Comparison of ENCODE assay signal across 15 cellular contexts in genomic region chr11:133929401-133930052, GRCh38. TPM values are rescaled to one million over a fixed set of nuclear protein-coding genes. Genes with fewer than 3 reads are reported as not detected.
DNase-seq lines count a peak whose midpoint lies in the region; ATAC-seq and TF ChIP-seq lines count a peak whose summit lies in the region.
"Had no signal": no experiment of that assay in that cellular context is flagged by ENCODE, and none has a peak within 500 bp of the region (broad histone marks: within the 10 kb centered on the region; RNA-seq: fewer than 3 reads in every experiment).

No MANE protein-coding gene starts in this region.

- H3K9ac ChIP-seq in BLaER1 treated with 17β-estradiol and CSF1 and Interleukin-3, amounts not matched to agents 10 nM and 100 nM = no peak overlapping the region

- TF ChIP-seq POLR2A in esophagus muscularis mucosa (IDR thresholded peaks at IDR 0.05; ENCODE audit: low read depth) = no peak
- TF ChIP-seq POLR2A in erythroblast (IDR thresholded peaks at IDR 0.05; ENCODE audit: low read length) = no peak

- H3K4me1 ChIP-seq in BE2C (peaks cover 43% of the 10 kb centered on the region), esophagus muscularis mucosa (peaks cover 23 to 62% (median 56%) of the 10 kb centered on the region in 4 donors)
- H3K4me1 ChIP-seq in BLaER1 treated with 17β-estradiol and CSF1 and Interleukin-3, amounts not matched to agents 10 nM and 100 nM = peaks cover 8 to 44% (median 34%) of the 10 kb centered on the region in 10 experiments; a peak in 19 of 20 replicates

- H3K36me3 Mint-ChIP-seq in activated CD4-positive, alpha-beta memory T cell treated with anti-CD3 and anti-CD28 coated beads for 36 hours = peaks cover 26% of the 10 kb centered on the region

- TF ChIP-seq EP300 in esophagus muscularis mucosa (IDR thresholded peaks at IDR 0.05) = no peak

- H3K9me3 ChIP-seq in BE2C (no peaks in the 10 kb centered on the region), esophagus muscularis mucosa (no peaks in the 10 kb centered on the region)
- H3K9me3 ChIP-seq in BLaER1 treated with 17β-estradiol and CSF1 and Interleukin-3, amounts not matched to agents 10 nM and 100 nM (replicated peaks in 1 of 11) = no peaks in the 10 kb centered on the region
- H3K9me3 ChIP-seq: heart right ventricle had no signal

- DNase-seq in BE2C (peak; percentile 76), esophagus muscularis mucosa (ENCODE audit: extremely low spot score) (no peak), erythroblast (lab: John Stamatoyannopoulos, UW) (no peak), activated gamma-delta T cell (lab: John Stamatoyannopoulos, UW) (no peak)
- peak; percentile 41 for DNase-seq in activated CD4-positive, alpha-beta memory T cell treated with anti-CD3 and anti-CD28 coated beads for 36 hours
- DNase-seq: effector CD4-positive, alpha-beta T cell; heart right ventricle; NCI-H1092 treated with DMSO at 0.1 percent for 48 hours; NCI-H2081; NCI-H510A treated with DMSO at 0.1 percent for 48 hours; Right ventricle myocardium superior had no signal

- POLR2A ChIA-PET in activated CD4-positive, alpha-beta memory T cell treated with anti-CD3 and anti-CD28 coated beads for 36 hours (lab: Charles Lee) = no interaction called here

- H3K27ac ChIP-seq in BLaER1 treated with 17β-estradiol and CSF1 and Interleukin-3, amounts not matched to agents 10 nM and 100 nM = no peak overlapping the region
- peak overlapping the region; percentile 67 to 77 (median 70) for H3K27ac ChIP-seq in esophagus muscularis mucosa (replicated peaks in 1 of 4)
- H3K27ac ChIP-seq: heart right ventricle had no signal

- peaks cover 79% of the 10 kb centered on the region for H3K36me3 ChIP-seq in BE2C
- no peaks in the 10 kb centered on the region for H3K36me3 ChIP-seq in BLaER1 treated with 17β-estradiol and CSF1 and Interleukin-3, amounts not matched to agents 10 nM and 100 nM
- H3K36me3 ChIP-seq in esophagus muscularis mucosa = peaks cover 21 to 62% (median 55%) of the 10 kb centered on the region in 4 donors

- intact Hi-C loops in activated CD4-positive, alpha-beta memory T cell treated with anti-CD3 and anti-CD28 coated beads for 36 hours (cut with micrococcal nuclease) = no loop called here
- intact Hi-C loops in esophagus muscularis mucosa (cut with DNase I) = loop anchor here (2.0 to 5.0 kb wide), 2 partner anchors 115 to 203 kb away; no protein-coding TSS in a partner anchor

- no peaks in the 10 kb centered on the region for H3K27me3 Mint-ChIP-seq in activated CD4-positive, alpha-beta memory T cell treated with anti-CD3 and anti-CD28 coated beads for 36 hours

- peaks cover 31% of the 10 kb centered on the region for H3K4me1 Mint-ChIP-seq in activated CD4-positive, alpha-beta memory T cell treated with anti-CD3 and anti-CD28 coated beads for 36 hours (ENCODE audit: low read depth)

- H3K4me3 Mint-ChIP-seq in activated CD4-positive, alpha-beta memory T cell treated with anti-CD3 and anti-CD28 coated beads for 36 hours = no peak overlapping the region

- peak overlapping the region in 7 of 11 experiments; percentile 3 to 72 (median 54); a peak in 6 of 22 replicates for H3K4me2 ChIP-seq in BLaER1 treated with 17β-estradiol and CSF1 and Interleukin-3, amounts not matched to agents 10 nM and 100 nM

- H3K27me3 ChIP-seq in BE2C (no peaks in the 10 kb centered on the region), esophagus muscularis mucosa (peaks cover 0 to 4% (median 0%) of the 10 kb centered on the region in 4 donors)
- no peaks in the 10 kb centered on the region for H3K27me3 ChIP-seq in BLaER1 treated with 17β-estradiol and CSF1 and Interleukin-3, amounts not matched to agents 10 nM and 100 nM
- H3K27me3 ChIP-seq: heart right ventricle had no signal

- H4K20me1 ChIP-seq in BLaER1 treated with 17β-estradiol and CSF1 and Interleukin-3, amounts not matched to agents 10 nM and 100 nM = peaks cover 0 to 32% (median 0%) of the 10 kb centered on the region in 11 experiments; a peak in 3 of 22 replicates

- ATAC-seq in GM21528 (IDR thresholded peaks at IDR 0.05; ENCODE audit: low FRiP score, unreplicated experiment) = no peak

- H3K9me3 Mint-ChIP-seq in activated CD4-positive, alpha-beta memory T cell treated with anti-CD3 and anti-CD28 coated beads for 36 hours = no peaks in the 10 kb centered on the region

- CTCF ChIA-PET in activated CD4-positive, alpha-beta memory T cell treated with anti-CD3 and anti-CD28 coated beads for 36 hours (lab: Charles Lee) = no interaction called here

- no peak overlapping the region for H3K4me3 ChIP-seq in BE2C (ENCODE audit: low read depth, low read length)
- no peak overlapping the region for H3K4me3 ChIP-seq in BLaER1 treated with 17β-estradiol and CSF1 and Interleukin-3, amounts not matched to agents 10 nM and 100 nM
- H3K4me3 ChIP-seq in esophagus muscularis mucosa = no peak overlapping the region
- H3K4me3 ChIP-seq: heart right ventricle had no signal

- peak overlapping the region; percentile 77 for H3K27ac Mint-ChIP-seq in activated CD4-positive, alpha-beta memory T cell treated with anti-CD3 and anti-CD28 coated beads for 36 hours

- TF ChIP-seq CTCF in BE2C (IDR thresholded peaks at IDR 0.05; ENCODE audit: low read depth, low read length) (no peak), esophagus muscularis mucosa (IDR thresholded peaks at IDR 0.05) (no peak)

- WGBS in esophagus muscularis mucosa = 58% methylated on average over 10 of the region's 20 CpGs

RNA-seq across cellular contexts. Expression of gene IGSF9B, which starts 27.2 kb away (rescaled TPM):
- polyA plus RNA-seq in BE2C (2012; ENCODE audit: insufficient read depth, insufficient read length, low read depth) = 112 TPM
- 10 to 100 TPM; 24.6 to 30.3 TPM for total RNA-seq in activated CD4-positive, alpha-beta memory T cell treated with anti-CD3 and anti-CD28 coated beads for 36 hours
- 100 to 1,000 TPM in 1 of 4 donors, 10 to 100 TPM in 3; 21.7 to 130 (median 58.6) TPM for total RNA-seq in esophagus muscularis mucosa
- total RNA-seq: lung microvascular endothelial cell had no signal
- polyA plus RNA-seq: fibroblast of lung had no signal

Comparison
In these comparisons a context has a peak if more than half of its experiments do, and no peak if none do; other contexts are left out.
1. DNase-seq: peak in BE2C (single experiment) and activated CD4-positive, alpha-beta memory T cell treated with anti-CD3 and anti-CD28 coated beads for 36 hours (single experiment); none in esophagus muscularis mucosa (single experiment), erythroblast (0 of 2) and activated gamma-delta T cell (single experiment).
2. H3K27ac ChIP-seq: peak in esophagus muscularis mucosa (4 of 4); none in BLaER1 treated with 17β-estradiol and CSF1 and Interleukin-3, amounts not matched to agents 10 nM and 100 nM (0 of 11).